ENCODE assay signal across 1 cellular context in the genomic region with DNA sequence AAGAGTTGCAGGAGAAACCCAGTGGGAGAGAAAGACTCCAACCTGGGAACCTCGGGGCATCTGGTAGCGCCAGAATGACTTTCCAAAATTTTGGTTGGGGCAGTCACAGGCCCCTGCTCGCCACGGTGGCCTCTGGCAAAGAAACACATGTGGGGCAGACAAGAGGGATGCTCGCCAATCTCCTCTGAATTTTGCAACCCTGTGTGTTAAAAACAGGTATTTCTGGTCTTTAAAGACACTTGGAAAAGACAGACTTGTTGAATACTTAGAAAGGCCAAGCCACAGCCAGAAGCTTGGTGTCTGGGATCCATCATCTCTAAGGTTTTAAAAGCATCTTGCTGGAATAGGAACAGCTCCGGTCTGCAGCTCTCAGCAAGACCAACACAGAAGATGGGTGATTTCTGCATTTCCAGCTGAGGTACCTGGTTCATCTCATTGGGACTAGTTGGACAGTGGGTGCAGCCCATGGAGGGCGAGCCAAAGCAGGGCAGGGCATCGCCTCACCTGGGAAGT.
TF ChIP-seq lines count a peak whose summit lies in the region.

No MANE protein-coding gene starts in this region.

TF ChIP-seq in IMR-90, 13 proteins besides CTCF, POLR2A, EP300 and RAD21:
- TF ChIP-seq FOS (IDR thresholded peaks at IDR 0.05; ENCODE audit: low read depth, low read length): no peak
- no peak for TF ChIP-seq RFX5 (IDR thresholded peaks at IDR 0.05; ENCODE audit: low read depth, low read length)
- TF ChIP-seq MXI1 (IDR thresholded peaks at IDR 0.05; ENCODE audit: borderline replicate concordance, low read depth, low read length): no peak
- TF ChIP-seq CEBPB (IDR thresholded peaks at IDR 0.05; ENCODE audit: low read depth, low read length): no peak
- no peak for TF ChIP-seq MAFK (IDR thresholded peaks at IDR 0.05; ENCODE audit: low read depth, low read length)
- TF ChIP-seq NFE2L2 (IDR thresholded peaks at IDR 0.05; ENCODE audit: low read depth, low read length): no peak
- TF ChIP-seq MAZ (IDR thresholded peaks at IDR 0.05; ENCODE audit: borderline replicate concordance, low read depth, low read length): no peak
- TF ChIP-seq SMC3 (IDR thresholded peaks at IDR 0.05; ENCODE audit: low read depth, low read length): no peak
- TF ChIP-seq, protein P1, sequence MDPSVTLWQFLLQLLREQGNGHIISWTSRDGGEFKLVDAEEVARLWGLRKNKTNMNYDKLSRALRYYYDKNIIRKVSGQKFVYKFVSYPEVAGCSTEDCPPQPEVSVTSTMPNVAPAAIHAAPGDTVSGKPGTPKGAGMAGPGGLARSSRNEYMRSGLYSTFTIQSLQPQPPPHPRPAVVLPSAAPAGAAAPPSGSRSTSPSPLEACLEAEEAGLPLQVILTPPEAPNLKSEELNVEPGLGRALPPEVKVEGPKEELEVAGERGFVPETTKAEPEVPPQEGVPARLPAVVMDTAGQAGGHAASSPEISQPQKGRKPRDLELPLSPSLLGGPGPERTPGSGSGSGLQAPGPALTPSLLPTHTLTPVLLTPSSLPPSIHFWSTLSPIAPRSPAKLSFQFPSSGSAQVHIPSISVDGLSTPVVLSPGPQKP (IDR thresholded peaks at IDR 0.05; ENCODE audit: borderline replicate concordance, low read depth, low read length): no peak
- no peak for TF ChIP-seq RCOR1 (IDR thresholded peaks at IDR 0.05; ENCODE audit: insufficient replicate concordance, low read length)
- no peak for TF ChIP-seq BHLHE40 (IDR thresholded peaks at IDR 0.05; ENCODE audit: low read depth, low read length)
- TF ChIP-seq CHD1 (IDR thresholded peaks at IDR 0.05; ENCODE audit: low read depth, low read length): no peak
- TF ChIP-seq USF2 (IDR thresholded peaks at IDR 0.05; ENCODE audit: low read depth, low read length): no peak
